10 cellular contexts compared by ENCODE assay signal in the genomic region with DNA sequence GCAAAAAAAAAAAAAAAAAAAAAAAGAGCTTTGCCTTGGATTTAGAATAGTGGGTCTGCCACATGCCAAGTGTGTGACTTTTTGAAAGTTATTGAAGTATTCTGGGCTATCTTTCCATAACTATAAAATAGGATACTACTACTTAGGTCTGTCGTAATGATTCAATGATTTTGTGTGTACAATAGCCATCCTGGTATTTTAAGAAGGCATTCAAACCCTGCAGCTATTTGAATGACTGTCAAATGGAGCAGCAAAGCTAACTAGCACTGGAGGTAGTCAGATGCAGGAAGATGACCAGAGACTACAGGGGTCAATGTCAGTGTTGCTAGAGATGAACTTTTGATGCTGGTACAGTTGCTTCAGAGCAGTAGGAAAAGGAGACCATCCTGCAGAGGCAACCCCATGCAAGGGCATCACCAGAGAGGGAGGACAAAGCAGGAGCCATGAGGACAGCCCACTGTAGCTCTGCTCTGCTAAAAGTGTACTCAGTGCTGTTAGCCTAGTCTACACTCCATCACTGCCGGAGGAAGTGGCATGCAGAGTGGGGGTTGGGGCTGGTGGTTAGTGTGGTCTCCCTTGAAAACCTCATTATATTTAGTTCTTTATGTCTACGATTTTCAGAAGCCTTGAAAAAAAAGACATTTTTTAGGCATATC.
DNase-seq lines count a peak whose midpoint lies in the region; ATAC-seq lines count a peak whose summit lies in the region.
"Had no signal": no experiment of that assay in that cellular context is flagged by ENCODE, and none has a peak within 500 bp of the region (broad histone marks: within the 10 kb centered on the region; RNA-seq: fewer than 3 reads in every experiment).

No MANE protein-coding gene starts in this region.

- peak overlapping the region; percentile 75 for H3K27ac ChIP-seq in effector memory CD4-positive, alpha-beta T cell (ENCODE audit: insufficient read depth, low read length, poor library complexity, severe bottlenecking)
- H3K27ac ChIP-seq: thoracic aorta had no signal

- peaks cover 31% of the 10 kb centered on the region for H3K4me1 ChIP-seq in effector memory CD4-positive, alpha-beta T cell (ENCODE audit: control insufficient read depth, insufficient read depth, low read length, poor library complexity, severe bottlenecking)
- H3K4me1 ChIP-seq: breast epithelium had no signal

- no peak overlapping the region for H3K4me3 ChIP-seq in effector memory CD4-positive, alpha-beta T cell (ENCODE audit: insufficient read depth, low read depth, low read length, poor library complexity, severe bottlenecking)
- H3K4me3 ChIP-seq: breast epithelium, thoracic aorta had no signal

- H3K36me3 ChIP-seq in effector memory CD4-positive, alpha-beta T cell (ENCODE audit: control insufficient read depth, insufficient read depth, low read length), result no peaks in the 10 kb centered on the region
- H3K36me3 ChIP-seq: breast epithelium, thoracic aorta had no signal

- H3K9me3 ChIP-seq in effector memory CD4-positive, alpha-beta T cell (ENCODE audit: control insufficient read depth, low read length), result no peaks in the 10 kb centered on the region
- H3K9me3 ChIP-seq: breast epithelium, thoracic aorta had no signal

- no peaks in the 10 kb centered on the region for H3K27me3 ChIP-seq in effector memory CD4-positive, alpha-beta T cell (replicated peaks; ENCODE audit: control insufficient read depth, insufficient read depth, low read length, poor library complexity, severe bottlenecking)
- H3K27me3 ChIP-seq: breast epithelium had no signal

- peak; percentile 60 for ATAC-seq in HG03103 (IDR thresholded peaks at IDR 0.05; ENCODE audit: low read depth, unreplicated experiment)

- peak; percentile 1 for DNase-seq in NCI-H510A (lab: John Stamatoyannopoulos, UW)
- DNase-seq in NCI-H510A treated with DMSO at 0.1 percent for 48 hours (lab: John Stamatoyannopoulos, UW), result no peak
- peak; percentile 71 for DNase-seq in activated CD4-positive, CD25-positive, alpha-beta regulatory T cell treated with anti-CD3 and anti-CD28 coated beads, Interleukin-2, amount 50 U/mL, for 16 hours (ENCODE audit: low read depth, low spot score)
- DNase-seq in effector memory CD4-positive, alpha-beta T cell, result peak; percentile 67 to 76 (median 68)
- DNase-seq in stimulated activated CD8-positive, alpha-beta memory T cell treated with anti-CD3 and anti-CD28 coated beads, Interleukin-15, amount 100 ng/mL, for 4 hours (ENCODE audit: low read depth in 2 of 2), result peak; percentile 50 to 62
- DNase-seq in superior temporal gyrus (ENCODE audit: extremely low spot score), result no peak
- DNase-seq in NCI-H2029 treated with DMSO at 0.1 percent for 48 hours (lab: John Stamatoyannopoulos, UW), result no peak

Comparison
In these comparisons a context has a peak if more than half of its experiments do, and no peak if none do; other contexts are left out.
1. DNase-seq: peak in NCI-H510A (single experiment), activated CD4-positive, CD25-positive, alpha-beta regulatory T cell treated with anti-CD3 and anti-CD28 coated beads, Interleukin-2, amount 50 U/mL, for 16 hours (single experiment), effector memory CD4-positive, alpha-beta T cell (3 of 3) and stimulated activated CD8-positive, alpha-beta memory T cell treated with anti-CD3 and anti-CD28 coated beads, Interleukin-15, amount 100 ng/mL, for 4 hours (2 of 2); none in NCI-H510A treated with DMSO at 0.1 percent for 48 hours (single experiment), superior temporal gyrus (single experiment) and NCI-H2029 treated with DMSO at 0.1 percent for 48 hours (single experiment).